Comparison of ENCODE assay signal across 3 cellular contexts in genomic region chr3:89803711-89804110, GRCh38.
"Had no signal": no experiment of that assay in that cellular context is flagged by ENCODE, and none has a peak within 500 bp of the region (broad histone marks: within the 10 kb centered on the region; RNA-seq: fewer than 3 reads in every experiment).

No MANE protein-coding gene starts in this region.

- DNase-seq: GDM1, GF-D8 had no signal

- ATAC-seq: GM12878 had no signal

- H3K4me3 ChIP-seq: GM12878 had no signal
